ENCODE assay signal across 10 cellular contexts in genomic region chr20:46012926-46013825, GRCh38. TPM values are rescaled to one million over a fixed set of nuclear protein-coding genes. Genes with fewer than 3 reads are reported as not detected.
DNase-seq lines count a peak whose midpoint lies in the region; ATAC-seq, FAIRE-seq and TF ChIP-seq lines count a peak whose summit lies in the region.
"Had no signal": no experiment of that assay in that cellular context is flagged by ENCODE, and none has a peak within 500 bp of the region (broad histone marks: within the 10 kb centered on the region; RNA-seq: fewer than 3 reads in every experiment).

No MANE protein-coding gene starts in this region.

- H3K9me3 Mint-ChIP-seq in activated naive CD8-positive, alpha-beta T cell treated with anti-CD3 and anti-CD28 coated beads, Interleukin-2, amount 10 ng/mL, durations not matched to agents 7 days and 5 days = no peaks in the 10 kb centered on the region
- peaks cover 0 to 6% (median 0%) of the 10 kb centered on the region in 11 donors for H3K9me3 Mint-ChIP-seq in naive thymus-derived CD4-positive, alpha-beta T cell
- peaks cover 8% of the 10 kb centered on the region; the same call in 1 of the 2 replicates for H3K9me3 Mint-ChIP-seq in HFFc6

- H3K4me3 Mint-ChIP-seq in activated naive CD8-positive, alpha-beta T cell treated with anti-CD3 and anti-CD28 coated beads, Interleukin-2, amount 10 ng/mL, durations not matched to agents 7 days and 5 days = peak overlapping the region; percentile 27
- peak overlapping the region; percentile 24 to 86 (median 60) for H3K4me3 Mint-ChIP-seq in naive thymus-derived CD4-positive, alpha-beta T cell
- H3K4me3 Mint-ChIP-seq in HFFc6 = no peak overlapping the region

- H3K27me3 Mint-ChIP-seq in activated naive CD8-positive, alpha-beta T cell treated with anti-CD3 and anti-CD28 coated beads, Interleukin-2, amount 10 ng/mL, durations not matched to agents 7 days and 5 days = peaks cover 57% of the 10 kb centered on the region
- H3K27me3 Mint-ChIP-seq in naive thymus-derived CD4-positive, alpha-beta T cell = peaks cover 55 to 66% (median 60%) of the 10 kb centered on the region in 5 donors
- H3K27me3 Mint-ChIP-seq in HFFc6 (ENCODE audit: insufficient read depth) = peaks cover 61% of the 10 kb centered on the region

- peaks cover 15 to 16% of the 10 kb centered on the region in 2 donors for H3K27me3 ChIP-seq in naive thymus-derived CD4-positive, alpha-beta T cell (ENCODE audit: control insufficient read depth in 2 of 2, insufficient read depth in 2 of 2, low read length in 2 of 2)

- peak; percentile 31 for FAIRE-seq in HTR-8/SVneo (lab: Jason Lieb, UNC)
- FAIRE-seq: islet of Langerhans had no signal

- H3K4me1 ChIP-seq in naive thymus-derived CD4-positive, alpha-beta T cell (ENCODE audit: control insufficient read depth in 2 of 2, insufficient read depth in 2 of 2, low read length in 2 of 2) = peaks cover 31 to 33% of the 10 kb centered on the region in 2 donors

- no peak for TF ChIP-seq CTCF in HFFc6 (IDR thresholded peaks at IDR 0.05)

- no peak overlapping the region for H3K27ac ChIP-seq in naive thymus-derived CD4-positive, alpha-beta T cell (ENCODE audit: low read depth, low read length)

- H3K36me3 ChIP-seq in naive thymus-derived CD4-positive, alpha-beta T cell (ENCODE audit: control insufficient read depth in 2 of 3, insufficient read depth in 3 of 3, low read length in 3 of 3) = no peaks in the 10 kb centered on the region

- no peak for ATAC-seq in activated naive CD8-positive, alpha-beta T cell treated with anti-CD3 and anti-CD28 coated beads, Interleukin-2, amount 10 ng/mL, durations not matched to agents 7 days and 5 days (ENCODE audit: low read depth)
- no peak for ATAC-seq in naive thymus-derived CD4-positive, alpha-beta T cell
- ATAC-seq in left ventricle myocardium superior = no peak
- ATAC-seq in HG02981 (IDR thresholded peaks at IDR 0.05; ENCODE audit: unreplicated experiment) = no peak

- H3K4me3 ChIP-seq in naive thymus-derived CD4-positive, alpha-beta T cell (ENCODE audit: low read length) = no peak overlapping the region

- H3K4me1 Mint-ChIP-seq in activated naive CD8-positive, alpha-beta T cell treated with anti-CD3 and anti-CD28 coated beads, Interleukin-2, amount 10 ng/mL, durations not matched to agents 7 days and 5 days = peaks cover 40% of the 10 kb centered on the region
- H3K4me1 Mint-ChIP-seq in naive thymus-derived CD4-positive, alpha-beta T cell = peaks cover 41 to 67% (median 55%) of the 10 kb centered on the region in 7 donors
- peaks cover 11% of the 10 kb centered on the region; the same call in 1 of the 2 replicates for H3K4me1 Mint-ChIP-seq in HFFc6 (ENCODE audit: low read depth)

- POLR2A ChIA-PET in activated naive CD8-positive, alpha-beta T cell treated with anti-CD3 and anti-CD28 coated beads, Interleukin-2, amount 10 ng/mL, durations not matched to agents 7 days and 5 days (lab: Charles Lee) = interaction anchor here (0.6 to 2.7 kb wide), 6 partner anchors 8 to 43 kb away, joined by 3 to 7 read pairs (median 5); no protein-coding TSS in a partner anchor
- POLR2A ChIA-PET in naive thymus-derived CD4-positive, alpha-beta T cell (lab: Charles Lee) = interaction anchor here (0.6 to 1.6 kb wide), 3 partner anchors 26 to 42 kb away, joined by 3 to 4 read pairs (median 3); no protein-coding TSS in a partner anchor

- DNase-seq in NCI-H345 (lab: John Stamatoyannopoulos, UW) = peak; percentile 54
- no peak for DNase-seq in NCI-H345 treated with DMSO at 0.1 percent for 48 hours (lab: John Stamatoyannopoulos, UW; ENCODE audit: unreplicated experiment)
- DNase-seq in HTR-8/SVneo (ENCODE audit: insufficient read length, low spot score) = no peak
- no peak for DNase-seq in activated naive CD8-positive, alpha-beta T cell treated with anti-CD3 and anti-CD28 coated beads, Interleukin-2, amount 10 ng/mL, durations not matched to agents 7 days and 5 days
- no peak for DNase-seq in naive thymus-derived CD4-positive, alpha-beta T cell
- DNase-seq in HFFc6 = no peak
- DNase-seq in left ventricle myocardium superior = no peak

- intact Hi-C loops in naive thymus-derived CD4-positive, alpha-beta T cell (cut with micrococcal nuclease) = loop anchor here in 1 of 2 donors (1.0 to 10.0 kb wide), 4 partner anchors 40 to 672 kb away; partner anchors contain the start of genes TP53RK and ZNF335
- intact Hi-C loops in left ventricle myocardium superior (cut with micrococcal nuclease) = no loop called here

- no peaks in the 10 kb centered on the region for H3K36me3 Mint-ChIP-seq in activated naive CD8-positive, alpha-beta T cell treated with anti-CD3 and anti-CD28 coated beads, Interleukin-2, amount 10 ng/mL, durations not matched to agents 7 days and 5 days
- peaks cover 0 to 11% (median 0%) of the 10 kb centered on the region in 5 donors for H3K36me3 Mint-ChIP-seq in naive thymus-derived CD4-positive, alpha-beta T cell
- peaks cover 6% of the 10 kb centered on the region; the same call in 1 of the 2 replicates for H3K36me3 Mint-ChIP-seq in HFFc6 (ENCODE audit: low read depth)

- H3K9me3 ChIP-seq in naive thymus-derived CD4-positive, alpha-beta T cell (ENCODE audit: control insufficient read depth in 2 of 3, low read length in 3 of 3) = no peaks in the 10 kb centered on the region

- CTCF ChIA-PET in naive thymus-derived CD4-positive, alpha-beta T cell (lab: Charles Lee) = interaction anchor here (0.6 to 3.4 kb wide), 12 partner anchors 9 to 193 kb away, joined by 3 to 32 read pairs (median 5); no protein-coding TSS in a partner anchor

- no peak overlapping the region for H3K27ac Mint-ChIP-seq in activated naive CD8-positive, alpha-beta T cell treated with anti-CD3 and anti-CD28 coated beads, Interleukin-2, amount 10 ng/mL, durations not matched to agents 7 days and 5 days
- H3K27ac Mint-ChIP-seq in naive thymus-derived CD4-positive, alpha-beta T cell = peak overlapping the region in 2 of 9 donors; percentile 40 to 49
- H3K27ac Mint-ChIP-seq in HFFc6 = no peak overlapping the region

RNA-seq across cellular contexts. Expression of gene MMP9, which starts 4.5 kb away (rescaled TPM):
- total RNA-seq in activated naive CD8-positive, alpha-beta T cell treated with anti-CD3 and anti-CD28 coated beads, Interleukin-2, amount 10 ng/mL, durations not matched to agents 7 days and 5 days = 10 to 100 TPM; 18.4 to 21.8 TPM
- 10 to 100 TPM in 2 of 5 experiments, 1 to 10 TPM in 1, under 1 TPM in 2; 0.19 to 13.0 (median 1.9) TPM for total RNA-seq in naive thymus-derived CD4-positive, alpha-beta T cell
- not detected for polyA plus RNA-seq in naive thymus-derived CD4-positive, alpha-beta T cell
- total RNA-seq in HFFc6 (2021; fragmentation: NEBNext Ultra II Directional; extraction: Animal tissue kit (Norgen Biotek cat#: 25700)) = not detected
- total RNA-seq in left ventricle myocardium superior = 0.64 TPM

RNA-seq across cellular contexts. Expression of gene SLC12A5, which starts 15.8 kb away (rescaled TPM):
- total RNA-seq in activated naive CD8-positive, alpha-beta T cell treated with anti-CD3 and anti-CD28 coated beads, Interleukin-2, amount 10 ng/mL, durations not matched to agents 7 days and 5 days = 1 to 10 TPM; 1.6 to 1.9 TPM
- not detected for total RNA-seq in naive thymus-derived CD4-positive, alpha-beta T cell
- not detected for polyA plus RNA-seq in naive thymus-derived CD4-positive, alpha-beta T cell
- under 1 TPM in 5 of 6 experiments, not detected in 1; 0.18 to 0.82 (median 0.52) TPM for total RNA-seq in HFFc6 (2021; fragmentation: NEBNext Ultra II Directional; extraction: Animal tissue kit (Norgen Biotek cat#: 25700))
- total RNA-seq in left ventricle myocardium superior = 1.3 TPM
- total RNA-seq: Right ventricle myocardium superior had no signal

RNA-seq across cellular contexts. Expression of gene ZNF335, which starts 41.2 kb away (rescaled TPM):
- total RNA-seq in activated naive CD8-positive, alpha-beta T cell treated with anti-CD3 and anti-CD28 coated beads, Interleukin-2, amount 10 ng/mL, durations not matched to agents 7 days and 5 days = 10 to 100 TPM; 43.3 to 43.7 TPM
- total RNA-seq in naive thymus-derived CD4-positive, alpha-beta T cell = 10 to 100 TPM; 39.9 to 95.2 (median 53.8) TPM
- 10 to 100 TPM in 1 of 2 donors, 1 to 10 TPM in 1; 7.1 to 14.6 TPM for polyA plus RNA-seq in naive thymus-derived CD4-positive, alpha-beta T cell
- total RNA-seq in HFFc6 (2021; fragmentation: NEBNext Ultra II Directional; extraction: Animal tissue kit (Norgen Biotek cat#: 25700)) = 10 to 100 TPM; 13.1 to 14.6 (median 13.5) TPM
- total RNA-seq in left ventricle myocardium superior = 10.0 TPM
